ENCODE assay signal across 12 cellular contexts in the genomic region with DNA sequence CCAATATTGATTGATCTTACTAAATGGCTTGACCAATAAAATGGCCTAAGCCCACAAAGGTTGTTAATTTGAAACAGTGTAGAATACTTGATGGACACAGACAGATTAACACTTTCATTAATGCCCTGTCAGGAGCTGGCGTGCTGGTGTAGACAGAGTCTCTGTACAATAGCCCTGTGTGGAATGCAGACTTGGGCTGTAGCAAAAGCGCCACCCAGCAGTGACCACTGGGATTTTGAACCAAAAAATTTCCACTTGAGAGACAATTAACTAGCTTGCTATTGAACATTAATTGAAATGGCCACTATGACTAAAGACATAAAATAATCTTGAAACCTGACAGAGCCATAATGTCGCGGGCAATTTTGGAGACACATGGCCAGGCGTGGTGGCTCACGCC. TPM values are rescaled to one million over a fixed set of nuclear protein-coding genes. Genes with fewer than 3 reads are reported as not detected.
DNase-seq lines count a peak whose midpoint lies in the region; ATAC-seq and TF ChIP-seq lines count a peak whose summit lies in the region.
"Had no signal": no experiment of that assay in that cellular context is flagged by ENCODE, and none has a peak within 500 bp of the region (broad histone marks: within the 10 kb centered on the region; RNA-seq: fewer than 3 reads in every experiment).

No MANE protein-coding gene starts in this region.

- WGBS in SK-N-SH (ENCODE audit: low lambda C conversion rate), result 80% methylated on average over 6 of the region's 6 CpGs

- H3K27me3 ChIP-seq in A673 (replicated peaks; ENCODE audit: insufficient read depth, low read depth, low read length, poor library complexity) (no peaks in the 10 kb centered on the region), SK-N-SH (ENCODE audit: insufficient read depth) (no peaks in the 10 kb centered on the region)

- H3K4me1 ChIP-seq in A673 (ENCODE audit: insufficient read depth, low read length, poor library complexity, severe bottlenecking) (no peaks in the 10 kb centered on the region), SK-N-SH (ENCODE audit: control insufficient read depth in 1 of 2, insufficient read depth in 2 of 2, low read depth in 1 of 2, low read length in 1 of 2) (no peaks in the 10 kb centered on the region; a peak in 1 of 4 replicates)

- no peaks in the 10 kb centered on the region for H3K9me3 ChIP-seq in A673 (ENCODE audit: low read depth, low read length, poor library complexity, severe bottlenecking)
- no peaks in the 10 kb centered on the region for H3K9me3 ChIP-seq in SK-N-SH

- no peaks in the 10 kb centered on the region for H4K20me1 ChIP-seq in SK-N-SH (ENCODE audit: insufficient read depth)

- CTCF ChIA-PET in A673 (lab: Charles Lee), result no interaction called here
- CTCF ChIA-PET in SK-N-SH (lab: Yijun Ruan, JAX), result interaction anchor here (0.6 to 8.0 kb wide), 18 partner anchors 7 to 239 kb away, joined by 3 to 47 read pairs (median 5); partner anchors contain the start of genes CNTROB and RNF227

- H2AFZ ChIP-seq in SK-N-SH (ENCODE audit: low read depth), result peak overlapping the region; percentile 80

- no peaks in the 10 kb centered on the region for H3K79me2 ChIP-seq in SK-N-SH (ENCODE audit: insufficient read depth)

- peak overlapping the region; percentile 17; the same call in 1 of the 2 replicates for H3K9ac ChIP-seq in SK-N-SH

- intact Hi-C loops in A673 (cut with micrococcal nuclease; ENCODE audit: unreplicated experiment), result no loop called here
- intact Hi-C loops in left ventricle myocardium superior (cut with micrococcal nuclease), result loop anchor here (10.0 kb wide), 1 partner anchor 72 kb away; no protein-coding TSS in a partner anchor

- TF ChIP-seq CTCF in A673 (conservative IDR thresholded peaks at IDR 0.05; ENCODE audit: low read depth, low read length), result peak; percentile 20; the same call in 1 of the 2 replicates
- peak; percentile 48 for TF ChIP-seq CTCF in SK-N-SH (IDR thresholded peaks at IDR 0.05)
- peak; percentile 32 for TF ChIP-seq CTCF in fibroblast of the aortic adventitia (IDR thresholded peaks at IDR 0.05; ENCODE audit: insufficient read depth, low read length)

- peak; percentile 58 for TF ChIP-seq RAD21 in SK-N-SH (IDR thresholded peaks at IDR 0.05; ENCODE audit: low read length)

- H3K4me3 ChIP-seq in A673 (ENCODE audit: low read depth, low read length, poor library complexity, severe bottlenecking) (no peak overlapping the region), SK-N-SH (ENCODE audit: low read depth in 2 of 2, low read length in 1 of 2) (peak overlapping the region in 1 of 2 experiments; percentile 33; a peak in 1 of 4 replicates), fibroblast of the aortic adventitia (ENCODE audit: low read depth, low read length) (no peak overlapping the region)

- TF ChIP-seq EP300 in SK-N-SH (IDR thresholded peaks at IDR 0.05; ENCODE audit: borderline replicate concordance in 1 of 2, low read depth in 1 of 2, low read length in 1 of 2), result no peak

- DNase-seq in A673 (ENCODE audit: low spot score), result no peak
- peak; percentile 39 for DNase-seq in HCEC 1CT
- no peak for DNase-seq in SK-N-SH
- peak; percentile 49 for DNase-seq in fibroblast of the aortic adventitia (ENCODE audit: low read depth)
- DNase-seq in Kasumi-1 (lab: John Stamatoyannopoulos, UW), result no peak
- DNase-seq in left ventricle myocardium superior, result no peak
- DNase-seq: aorta, left colon, occipital lobe had no signal

- H3K4me2 ChIP-seq in SK-N-SH, result peak overlapping the region; percentile 51

- ATAC-seq in HG02840 (IDR thresholded peaks at IDR 0.05; ENCODE audit: low FRiP score, unreplicated experiment) (no peak), GM18870 (IDR thresholded peaks at IDR 0.05; ENCODE audit: unreplicated experiment) (no peak), left ventricle myocardium superior (no peak)
- ATAC-seq: left colon had no signal

- BruUV-seq in A673 (replicated peaks; lab: Mats Ljungman, UMichigan), result no TSS peak

- H3K9me2 ChIP-seq in SK-N-SH, result no peaks in the 10 kb centered on the region

- no peaks in the 10 kb centered on the region for H3K36me3 ChIP-seq in A673 (ENCODE audit: insufficient read depth, low read length, poor library complexity, severe bottlenecking)
- H3K36me3 ChIP-seq in SK-N-SH (replicated peaks in 1 of 2; ENCODE audit: control insufficient read depth in 1 of 2, insufficient read depth in 2 of 2, low read length in 1 of 2), result no peaks in the 10 kb centered on the region

- H3K27ac ChIP-seq in A673 (ENCODE audit: low read depth, low read length, poor library complexity, severe bottlenecking), result no peak overlapping the region
- peak overlapping the region in 1 of 2 experiments; percentile 59; a peak in 2 of 4 replicates for H3K27ac ChIP-seq in SK-N-SH (ENCODE audit: low read depth in 2 of 2, low read length in 1 of 2)
- H3K27ac ChIP-seq: C4-2B had no signal

- H3F3A ChIP-seq in SK-N-SH (replicated peaks; ENCODE audit: insufficient read depth), result peaks cover 10% of the 10 kb centered on the region

- POLR2A ChIA-PET in A673 (lab: Charles Lee; ENCODE audit: low non-redundant PET) (no interaction called here), SK-N-SH (lab: Yijun Ruan, JAX) (no interaction called here)

TF ChIP-seq in SK-N-SH, 30 proteins besides CTCF, POLR2A, EP300 and RAD21:
- TF ChIP-seq SMC3 (IDR thresholded peaks at IDR 0.05; ENCODE audit: low read depth, low read length) (peak; percentile 26; the same call in 1 of the 2 replicates), POLR2AphosphoS5 (IDR thresholded peaks at IDR 0.05; ENCODE audit: low read depth, low read length) (no peak)
- TF ChIP-seq, protein P1, sequence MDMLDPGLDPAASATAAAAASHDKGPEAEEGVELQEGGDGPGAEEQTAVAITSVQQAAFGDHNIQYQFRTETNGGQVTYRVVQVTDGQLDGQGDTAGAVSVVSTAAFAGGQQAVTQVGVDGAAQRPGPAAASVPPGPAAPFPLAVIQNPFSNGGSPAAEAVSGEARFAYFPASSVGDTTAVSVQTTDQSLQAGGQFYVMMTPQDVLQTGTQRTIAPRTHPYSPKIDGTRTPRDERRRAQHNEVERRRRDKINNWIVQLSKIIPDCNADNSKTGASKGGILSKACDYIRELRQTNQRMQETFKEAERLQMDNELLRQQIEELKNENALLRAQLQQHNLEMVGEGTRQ (IDR thresholded peaks at IDR 0.05; ENCODE audit: borderline replicate concordance, low read depth, low read length), result no peak

RNA-seq across cellular contexts. Expression of gene GUCY2D, which starts 19.7 kb away (rescaled TPM):
- total RNA-seq in A673 (2021) (not detected in 2 replicates), fibroblast of the aortic adventitia (ENCODE audit: low replicate concordance) (not detected in 2 replicates), left ventricle myocardium superior (not detected)
- not detected in 2 replicates for polyA plus RNA-seq in SK-N-SH (2012; rRNA removed)
- polyA plus RNA-seq in SK-N-SH (2012; cell fraction: cytosol; rRNA removed), result not detected in 2 replicates
- polyA plus RNA-seq in SK-N-SH (2012; cell fraction: nucleus; rRNA removed), result 0.01 and 0.07 TPM in 2 replicates
- total RNA-seq: aorta, left colon had no signal
- polyA plus RNA-seq: aorta had no signal

RNA-seq across cellular contexts. Expression of gene CNTROB, which starts 50.7 kb away (rescaled TPM):
- total RNA-seq in A673 (2021) (72.3 and 79.9 TPM in 2 replicates), fibroblast of the aortic adventitia (ENCODE audit: low replicate concordance) (31.4 and 34.9 TPM in 2 replicates), left ventricle myocardium superior (10.8 TPM)
- 26.3 and 27.4 TPM in 2 replicates for polyA plus RNA-seq in SK-N-SH (2012; rRNA removed)
- polyA plus RNA-seq in SK-N-SH (2012; cell fraction: cytosol; rRNA removed), result 13.4 and 18.4 TPM in 2 replicates
- polyA plus RNA-seq in SK-N-SH (2012; cell fraction: nucleus; rRNA removed), result 98.5 and 103 TPM in 2 replicates

RNA-seq across cellular contexts. Expression of gene TRAPPC1, which starts 50.9 kb away (rescaled TPM):
- total RNA-seq in A673 (2021), result 111 and 140 TPM in 2 replicates
- polyA plus RNA-seq in SK-N-SH (2012; rRNA removed), result 390 and 555 TPM in 2 replicates
- polyA plus RNA-seq in SK-N-SH (2012; cell fraction: cytosol; rRNA removed), result 477 and 538 TPM in 2 replicates
- 138 and 181 TPM in 2 replicates for polyA plus RNA-seq in SK-N-SH (2012; cell fraction: nucleus; rRNA removed)
- 15.3 and 48.8 TPM in 2 replicates for total RNA-seq in fibroblast of the aortic adventitia (ENCODE audit: low replicate concordance)
- total RNA-seq in left ventricle myocardium superior, result 107 TPM

RNA-seq across cellular contexts. Expression of gene KCNAB3, which starts 53.0 kb away (rescaled TPM):
- 24.8 and 32.4 TPM in 2 replicates for total RNA-seq in A673 (2021)
- 4.4 and 5.1 TPM in 2 replicates for polyA plus RNA-seq in SK-N-SH (2012; rRNA removed)
- 0.80 and 1.3 TPM in 2 replicates for polyA plus RNA-seq in SK-N-SH (2012; cell fraction: cytosol; rRNA removed)
- polyA plus RNA-seq in SK-N-SH (2012; cell fraction: nucleus; rRNA removed), result 50.1 and 51.1 TPM in 2 replicates
- total RNA-seq in fibroblast of the aortic adventitia (ENCODE audit: low replicate concordance), result 1.3 TPM in 1 of 2 replicates, not detected in the other
- 0.52 TPM for total RNA-seq in left ventricle myocardium superior

RNA-seq across cellular contexts. Expression of gene ALOX15B, which starts 56.2 kb away (rescaled TPM):
- total RNA-seq in A673 (2021), result 0.17 and 0.30 TPM in 2 replicates
- polyA plus RNA-seq in SK-N-SH (2012; rRNA removed), result not detected in 2 replicates
- not detected in 2 replicates for polyA plus RNA-seq in SK-N-SH (2012; cell fraction: cytosol; rRNA removed)
- 0.01 TPM in 1 of 2 replicates, not detected in the other for polyA plus RNA-seq in SK-N-SH (2012; cell fraction: nucleus; rRNA removed)
- total RNA-seq in fibroblast of the aortic adventitia (ENCODE audit: low replicate concordance), result 0.57 TPM in 1 of 2 replicates, not detected in the other
- total RNA-seq in left ventricle myocardium superior, result not detected

Comparison
In these comparisons a context has a peak if more than half of its experiments do, and no peak if none do; other contexts are left out.
1. DNase-seq: peak in HCEC 1CT (single experiment) and fibroblast of the aortic adventitia (single experiment); none in A673 (single experiment), SK-N-SH (single experiment), Kasumi-1 (0 of 2) and left ventricle myocardium superior (single experiment).
2. Peak in every context shown above with its lines, with median percentiles within 50 percentile points of each other: CTCF ChIP-seq.